14 cellular contexts compared by ENCODE assay signal in the genomic region with DNA sequence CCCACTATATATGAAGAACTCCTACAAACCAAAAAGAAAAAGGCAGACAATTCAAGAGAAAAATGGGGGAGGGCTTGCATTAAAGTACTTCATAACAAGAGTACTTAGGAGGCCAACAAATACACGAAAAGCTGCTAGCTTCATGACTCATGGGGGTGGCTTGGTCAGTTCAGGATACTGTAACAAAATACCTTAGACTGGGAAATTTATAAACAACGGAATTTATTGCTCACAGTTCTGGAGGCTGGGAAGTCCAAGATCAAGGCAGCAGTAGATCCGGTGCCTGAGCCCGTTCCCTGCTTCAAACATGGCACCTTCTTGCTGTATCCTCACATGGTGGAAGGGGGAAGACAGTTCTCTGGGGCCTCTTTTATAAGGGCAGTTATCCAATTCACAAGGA.
DNase-seq lines count a peak whose midpoint lies in the region; ATAC-seq and TF ChIP-seq lines count a peak whose summit lies in the region.
"Had no signal": no experiment of that assay in that cellular context is flagged by ENCODE, and none has a peak within 500 bp of the region (broad histone marks: within the 10 kb centered on the region; RNA-seq: fewer than 3 reads in every experiment).

No MANE protein-coding gene starts in this region.

- H3K4me3 ChIP-seq in brain microvascular endothelial cell (ENCODE audit: low read depth, low read length), result no peak overlapping the region
- no peak overlapping the region for H3K4me3 ChIP-seq in mesenchymal stem cell (ENCODE audit: insufficient read depth in 1 of 2, low read depth in 1 of 2, low read length in 2 of 2)
- H3K4me3 ChIP-seq: colonic mucosa had no signal

- no peaks in the 10 kb centered on the region for H3K27me3 ChIP-seq in brain microvascular endothelial cell (replicated peaks)
- H3K27me3 ChIP-seq in mesenchymal stem cell (ENCODE audit: control insufficient read depth in 1 of 2, insufficient read depth in 1 of 2, low read length in 2 of 2), result no peaks in the 10 kb centered on the region
- H3K27me3 ChIP-seq: colonic mucosa had no signal

- no peak overlapping the region for H4K8ac ChIP-seq in mesenchymal stem cell (ENCODE audit: low read length)

- H3K14ac ChIP-seq in mesenchymal stem cell (ENCODE audit: low read length in 2 of 2), result no peak overlapping the region

- in situ Hi-C loops in brain microvascular endothelial cell (cut with HindIII; ENCODE audit: low pct_ligation_motif_present, low sequenced_read_pairs), result no loop called here

- H3K9ac ChIP-seq in mesenchymal stem cell (ENCODE audit: low read length), result no peak overlapping the region

- peaks cover 6% of the 10 kb centered on the region for H3K4me1 ChIP-seq in mesenchymal stem cell (ENCODE audit: control insufficient read depth, insufficient read depth, low read depth, low read length)
- H3K4me1 ChIP-seq: colonic mucosa had no signal

- H3K36me3 ChIP-seq in brain microvascular endothelial cell (replicated peaks) (no peaks in the 10 kb centered on the region), mesenchymal stem cell (ENCODE audit: control insufficient read depth in 1 of 2, insufficient read depth in 2 of 2, low read depth in 1 of 2, low read length in 2 of 2) (peaks cover 7 to 8% of the 10 kb centered on the region in 2 experiments)
- H3K36me3 ChIP-seq: colonic mucosa had no signal

- no peak overlapping the region for H2AFZ ChIP-seq in mesenchymal stem cell (ENCODE audit: low read depth, low read length)

- H3K18ac ChIP-seq in mesenchymal stem cell (ENCODE audit: low read depth in 1 of 2, low read length in 2 of 2), result no peak overlapping the region

- H3K4me2 ChIP-seq in mesenchymal stem cell (ENCODE audit: low read length, poor library complexity, severe bottlenecking), result no peak overlapping the region

- DNase-seq in AG09319 (ENCODE audit: extremely low read depth, low read depth) (peak; percentile 81), M059J (ENCODE audit: low read depth) (peak; percentile 98), brain microvascular endothelial cell (peak; percentile 89), mesenchymal stem cell (peak; percentile 96), NOMO-1 (lab: John Stamatoyannopoulos, UW; ENCODE audit: unreplicated experiment in 2 of 2) (no peak)
- no peak for DNase-seq in activated CD8-positive, alpha-beta memory T cell treated with anti-CD3 and anti-CD28 coated beads for 24 hours
- DNase-seq: activated naive CD4-positive, alpha-beta T cell treated with anti-CD3 and anti-CD28 coated beads, Interleukin-2, amount 10 ng/mL, durations not matched to agents 7 days and 5 days; colonic mucosa; GF-D8; NCI-H1105; stimulated activated CD4-positive, alpha-beta T cell treated with anti-CD3 and anti-CD28 coated beads, Interleukin-4, amount 100 ng/mL, for 1 hour; stimulated activated naive CD4-positive, alpha-beta T cell treated with Interleukin-2 at 50 U/mL for 16 hours had no signal

- no peak overlapping the region for H3K23ac ChIP-seq in mesenchymal stem cell (ENCODE audit: low read length in 2 of 2)

- no peak overlapping the region for H3K4ac ChIP-seq in mesenchymal stem cell (ENCODE audit: low read depth in 1 of 2, low read length in 2 of 2)

- H2BK120ac ChIP-seq in mesenchymal stem cell (ENCODE audit: low read depth, low read length), result no peak overlapping the region

- no peak for ATAC-seq in GM18907 (IDR thresholded peaks at IDR 0.05; ENCODE audit: unreplicated experiment)
- ATAC-seq in HG03432 (IDR thresholded peaks at IDR 0.05; ENCODE audit: unreplicated experiment), result no peak

- peaks cover 44% of the 10 kb centered on the region for H3K9me3 ChIP-seq in mesenchymal stem cell (ENCODE audit: control insufficient read depth, low read length)
- H3K9me3 ChIP-seq: colonic mucosa had no signal

- H2BK12ac ChIP-seq in mesenchymal stem cell (ENCODE audit: low read length in 2 of 2), result no peak overlapping the region

- WGBS in mesenchymal stem cell, result 18% methylated on average over 4 of the region's 4 CpGs

- H3K79me1 ChIP-seq in mesenchymal stem cell (replicated peaks; ENCODE audit: low read length, poor library complexity, severe bottlenecking), result no peaks in the 10 kb centered on the region

- H2BK5ac ChIP-seq in mesenchymal stem cell (ENCODE audit: low read depth, low read length, poor library complexity, severe bottlenecking), result no peak overlapping the region

- no peak overlapping the region for H4K91ac ChIP-seq in mesenchymal stem cell (ENCODE audit: low read length)

- no peak overlapping the region for H2BK15ac ChIP-seq in mesenchymal stem cell (ENCODE audit: low read depth, poor library complexity, severe bottlenecking)

- TF ChIP-seq CTCF in AG09319 (IDR thresholded peaks at IDR 0.05; ENCODE audit: low read depth, low read length) (no peak), brain microvascular endothelial cell (IDR thresholded peaks at IDR 0.05; ENCODE audit: low read depth, low read length, missing control alignments) (no peak)

- no peak overlapping the region for H3K27ac ChIP-seq in brain microvascular endothelial cell
- no peak overlapping the region for H3K27ac ChIP-seq in mesenchymal stem cell (ENCODE audit: low read length, poor library complexity, severe bottlenecking)
- H3K27ac ChIP-seq: colonic mucosa had no signal

- no peak overlapping the region for H2AK5ac ChIP-seq in mesenchymal stem cell (ENCODE audit: low read length, severe bottlenecking)

Comparison
In these comparisons a context has a peak if more than half of its experiments do, and no peak if none do; other contexts are left out.
1. DNase-seq: peak in AG09319 (single experiment), M059J (single experiment), brain microvascular endothelial cell (single experiment) and mesenchymal stem cell (single experiment); none in NOMO-1 (0 of 2) and activated CD8-positive, alpha-beta memory T cell treated with anti-CD3 and anti-CD28 coated beads for 24 hours (single experiment).